Comparison of ENCODE assay signal across 8 cellular contexts in the genomic region with DNA sequence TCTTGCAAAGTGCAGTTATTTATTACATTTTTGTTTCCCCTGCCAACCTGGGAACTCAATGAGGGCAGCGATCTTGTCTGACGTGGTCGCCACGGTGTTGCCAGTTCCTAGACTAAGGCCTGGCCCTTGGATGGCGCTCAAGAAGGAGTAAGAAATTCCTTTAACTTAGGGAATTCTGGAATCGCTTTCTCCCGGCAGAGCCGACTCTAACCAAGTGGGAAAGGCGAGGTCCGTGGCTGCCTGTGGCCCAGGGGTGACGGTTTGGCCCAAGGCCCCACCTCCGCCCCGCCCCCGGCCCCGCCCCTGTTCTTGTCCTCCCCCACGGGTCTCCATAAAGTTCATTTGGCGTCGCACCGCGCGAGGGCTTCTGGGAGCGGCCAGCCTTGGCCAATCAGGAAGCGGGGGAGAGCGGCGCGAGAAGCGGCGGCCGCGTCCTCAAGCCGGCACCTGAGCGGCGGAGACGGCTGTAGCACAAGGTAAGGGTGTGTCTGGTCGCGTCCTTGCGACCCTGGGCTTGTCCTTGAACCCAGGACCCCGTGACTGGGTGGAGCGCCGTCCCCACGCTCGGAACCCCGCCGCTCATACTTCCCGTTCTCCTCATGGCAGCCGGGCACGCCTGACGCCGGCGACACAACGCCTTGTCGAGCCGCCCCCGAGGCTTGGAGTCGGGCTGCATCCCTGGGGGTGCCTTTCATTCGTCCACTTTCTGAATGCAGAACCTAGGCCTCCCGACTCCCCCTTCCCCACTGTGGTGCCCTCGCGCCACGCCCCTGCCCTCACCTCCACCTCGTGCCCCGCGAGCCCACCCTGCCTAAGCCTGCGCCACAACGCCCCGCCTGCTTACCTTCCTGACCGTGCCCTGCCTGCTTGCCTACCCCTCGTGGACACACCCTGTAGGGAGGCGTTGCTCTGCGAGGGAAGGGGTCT. TPM values are rescaled to one million over a fixed set of nuclear protein-coding genes. Genes with fewer than 3 reads are reported as not detected.
DNase-seq lines count a peak whose midpoint lies in the region; ATAC-seq and TF ChIP-seq lines count a peak whose summit lies in the region.

Gene NUP93, plus strand, starts transcription at position 394 of the 927 bp plus-strand sequence. CDS start 18,119 bp downstream, outside the sequence.

- peak; percentile 67 for ATAC-seq in HG02870 (IDR thresholded peaks at IDR 0.05; ENCODE audit: unreplicated experiment)

- intact Hi-C loops in T-helper 1 cell treated with Interleukin-12 subunit alpha and Interleukin-12 subunit beta and Interleukin-4 antibody, amounts not matched to agents 30 ng/mL and 1 ng/mL, for 36 hours (cut with micrococcal nuclease), result loop anchor here (1.0 to 5.0 kb wide), 8 partner anchors 28 to 457 kb away; partner anchors contain the start of genes HERPUD1, MT1X, MT2A and NUDT21
- intact Hi-C loops in left ventricle myocardium inferior (cut with micrococcal nuclease) (no loop called here), prostate gland (cut with DNase I) (loop anchor here (10.0 kb wide), 1 partner anchor 205 kb away; the partner anchor contains the start of gene HERPUD1)

- H3K9me3 ChIP-seq in left ventricle myocardium inferior (replicated peaks) (no peaks in the 10 kb centered on the region), prostate gland (no peaks in the 10 kb centered on the region)

- in situ Hi-C loops in GM13976 (cut with MboI; ENCODE audit: low sequenced_read_pairs, unreplicated experiment), result no loop called here

- H3K4me3 ChIP-seq in left ventricle myocardium inferior, result peak within 1 kb of the TSS; percentile 92
- peak within 1 kb of the TSS; percentile 62 to 64 for H3K4me3 ChIP-seq in prostate gland

- H3K27me3 ChIP-seq in left ventricle myocardium inferior (ENCODE audit: low read depth) (no peaks in the 10 kb centered on the region), prostate gland (replicated peaks; ENCODE audit: insufficient read depth) (no peaks in the 10 kb centered on the region)

- TF ChIP-seq CTCF in GM13976 (IDR thresholded peaks at IDR 0.05; ENCODE audit: borderline replicate concordance, control extremely low read depth, extremely low read depth, insufficient read depth, missing control alignments), result no peak
- no peak for TF ChIP-seq CTCF in left ventricle myocardium inferior (IDR thresholded peaks at IDR 0.05; ENCODE audit: borderline replicate concordance)
- TF ChIP-seq CTCF in prostate gland (IDR thresholded peaks at IDR 0.05), result no peak

- H3K36me3 ChIP-seq in left ventricle myocardium inferior (no peaks in the 10 kb centered on the region), prostate gland (no peaks in the 10 kb centered on the region)

- peak; percentile 65 for TF ChIP-seq POLR2A in prostate gland (IDR thresholded peaks at IDR 0.05)

- peak; percentile 96 for DNase-seq in GM13976 (ENCODE audit: low spot score)
- peak; percentile 72 for DNase-seq in NCI-H1694 (lab: John Stamatoyannopoulos, UW)
- DNase-seq in amniotic epithelial cell (ENCODE audit: low read depth), result peak; percentile 88
- DNase-seq in left ventricle myocardium inferior, result peak; percentile 92
- peak; percentile 89 for DNase-seq in prostate gland (ENCODE audit: low spot score)
- DNase-seq in ureter (ENCODE audit: low spot score), result peak; percentile 93

- peak within 1 kb of the TSS; percentile 89 for H3K27ac ChIP-seq in left ventricle myocardium inferior (replicated peaks)
- peak within 1 kb of the TSS; percentile 70 to 77 for H3K27ac ChIP-seq in prostate gland

- WGBS in prostate gland, result under 1% methylated on average over 57 of the region's 70 CpGs

- peaks cover 35% of the 10 kb centered on the region for H3K4me1 ChIP-seq in left ventricle myocardium inferior
- H3K4me1 ChIP-seq in prostate gland (replicated peaks), result no peaks in the 10 kb centered on the region

RNA-seq across cellular contexts. Expression of gene NUP93, which starts in this region (rescaled TPM):
- 102 and 107 TPM in 2 replicates for total RNA-seq in T-helper 1 cell treated with Interleukin-12 subunit alpha and Interleukin-12 subunit beta and Interleukin-4 antibody, amounts not matched to agents 30 ng/mL and 1 ng/mL, for 36 hours
- total RNA-seq in left ventricle myocardium inferior (27.1 TPM), prostate gland (10 to 100 TPM; 38.8 to 73.3 TPM), ureter (69.1 TPM)

Comparison
In these comparisons a context has a peak if more than half of its experiments do, and no peak if none do; other contexts are left out.
1. Peak in every context shown above with its lines: DNase-seq, ATAC-seq, H3K4me3 ChIP-seq and H3K27ac ChIP-seq.